Comparison of ENCODE assay signal across 8 cellular contexts in genomic region chr15:30262142-30262460, GRCh38.
DNase-seq lines count a peak whose midpoint lies in the region; ATAC-seq, FAIRE-seq and TF ChIP-seq lines count a peak whose summit lies in the region.
"Not testable (repeated sequence)": the region's sequence is repeated elsewhere in the genome, so short reads cannot be mapped to it uniquely, and the experiment has no call there.

No MANE protein-coding gene starts in this region.

- not testable (repeated sequence) for H3K4me3 ChIP-seq in CD4-positive, CD25-positive, alpha-beta regulatory T cell (ENCODE audit: low read depth, low read length); IMR-90 (ENCODE audit: insufficient read depth, low read depth, low read length); H1 (ENCODE audit: extremely low read depth in 1 of 4, insufficient read depth in 2 of 4, low read depth in 3 of 4, low read length in 4 of 4)

- TF ChIP-seq EP300 in H1 (IDR thresholded peaks at IDR 0.05; ENCODE audit: borderline replicate concordance in 1 of 2, low read depth in 2 of 2, low read length in 2 of 2): not testable (repeated sequence)

- H3K27me3 Mint-ChIP-seq in CD4-positive, CD25-positive, alpha-beta regulatory T cell; activated CD8-positive, alpha-beta T cell treated with anti-CD3 and anti-CD28 coated beads, Interleukin-2, amount 10 ng/mL, durations not matched to agents 7 days and 5 days (ENCODE audit: low read depth): not testable (repeated sequence)

- H3K27me3 ChIP-seq in CD4-positive, CD25-positive, alpha-beta regulatory T cell (ENCODE audit: control insufficient read depth, insufficient read depth, low read length); IMR-90 (ENCODE audit: control insufficient read depth, insufficient read depth, low read length); H1 (replicated peaks in 1 of 4; ENCODE audit: control insufficient read depth in 3 of 4, extremely low read depth in 1 of 4, insufficient read depth in 3 of 4, low read length in 3 of 4): not testable (repeated sequence)

- FAIRE-seq in GM19239 (lab: Jason Lieb, UNC) (peak; percentile 79), H1 (lab: Jason Lieb, UNC) (peak; percentile 80)

- CTCF ChIA-PET in IMR-90 (lab: Yijun Ruan, JAX); activated CD8-positive, alpha-beta T cell treated with anti-CD3 and anti-CD28 coated beads, Interleukin-2, amount 10 ng/mL, durations not matched to agents 7 days and 5 days (lab: Charles Lee); H1 (lab: Charles Lee; ENCODE audit: partially characterized antibody): not testable (repeated sequence)

- not testable (repeated sequence) for H2AK5ac ChIP-seq in IMR-90 (ENCODE audit: low read depth, low read length); H1 (ENCODE audit: low read depth, low read length)

- not testable (repeated sequence) for H3K14ac ChIP-seq in IMR-90 (replicated peaks; ENCODE audit: low read depth, low read length); H1 (ENCODE audit: insufficient read length)

- H3K27ac ChIP-seq in CD4-positive, CD25-positive, alpha-beta regulatory T cell (ENCODE audit: insufficient read depth, low read length, poor library complexity, severe bottlenecking); IMR-90 (ENCODE audit: insufficient read depth, low read length); H1 (ENCODE audit: low read depth, low read length): not testable (repeated sequence)

- H3K36me3 Mint-ChIP-seq in CD4-positive, CD25-positive, alpha-beta regulatory T cell; activated CD8-positive, alpha-beta T cell treated with anti-CD3 and anti-CD28 coated beads, Interleukin-2, amount 10 ng/mL, durations not matched to agents 7 days and 5 days (ENCODE audit: low read depth): not testable (repeated sequence)

- TF ChIP-seq POLR2A in IMR-90 (IDR thresholded peaks at IDR 0.05; ENCODE audit: low read depth, low read length); H1 (IDR thresholded peaks at IDR 0.05; ENCODE audit: control extremely low read depth in 1 of 2, low read depth in 2 of 2, low read length in 2 of 2): not testable (repeated sequence)

- not testable (repeated sequence) for H4K20me1 ChIP-seq in IMR-90 (ENCODE audit: insufficient read depth, low read length); H1 (replicated peaks in 1 of 2; ENCODE audit: control insufficient read depth in 1 of 2, insufficient read depth in 2 of 2, low read length in 2 of 2)

- H3K56ac ChIP-seq in IMR-90 (ENCODE audit: extremely low read depth, insufficient read depth, low read length); H1 (replicated peaks; ENCODE audit: insufficient read length, low read depth, low read length): not testable (repeated sequence)

- H2AFZ ChIP-seq in IMR-90 (replicated peaks; ENCODE audit: low read length, poor library complexity); H1 (ENCODE audit: low read length): not testable (repeated sequence)

- DNase-seq in CD4-positive, CD25-positive, alpha-beta regulatory T cell; GM19239 (ENCODE audit: insufficient read length, low spot score); IMR-90; activated CD8-positive, alpha-beta T cell treated with anti-CD3 and anti-CD28 coated beads, Interleukin-2, amount 10 ng/mL, durations not matched to agents 7 days and 5 days; H1 (ENCODE audit: low read depth in 1 of 2, low spot score in 2 of 2); left lobe of liver (ENCODE audit: low spot score); sciatic nerve (ENCODE audit: low spot score): not testable (repeated sequence)

- not testable (repeated sequence) for H3K9ac ChIP-seq in IMR-90 (ENCODE audit: low read depth, low read length); H1 (replicated peaks in 1 of 4; ENCODE audit: extremely low read depth in 1 of 4, low read depth in 3 of 4, low read length in 3 of 4)

- H2BK120ac ChIP-seq in IMR-90 (ENCODE audit: low read depth, low read length); H1 (replicated peaks; ENCODE audit: low read depth, low read length): not testable (repeated sequence)

- not testable (repeated sequence) for H3K4me2 ChIP-seq in IMR-90 (ENCODE audit: low read depth, low read length); H1 (ENCODE audit: insufficient read depth in 1 of 2, low read depth in 2 of 2, low read length in 2 of 2)

- not testable (repeated sequence) for H4K5ac ChIP-seq in IMR-90 (ENCODE audit: low read depth, low read length); H1 (ENCODE audit: insufficient read length, low read depth, low read length)

- H3K4ac ChIP-seq in IMR-90 (ENCODE audit: low read depth, low read length); H1 (replicated peaks; ENCODE audit: insufficient read length, low read depth, low read length): not testable (repeated sequence)

- TF ChIP-seq CTCF in IMR-90 (conservative IDR thresholded peaks at IDR 0.05; ENCODE audit: low read depth, low read length); H1 (IDR thresholded peaks at IDR 0.05; ENCODE audit: control extremely low read depth in 1 of 3, insufficient read depth in 1 of 3, low read depth in 1 of 3, low read length in 3 of 3): not testable (repeated sequence)

- in situ Hi-C loops in IMR-90 (cut with MboI; ENCODE audit: low sequenced_read_pairs): not testable (repeated sequence)

- H3K4me1 ChIP-seq in CD4-positive, CD25-positive, alpha-beta regulatory T cell (ENCODE audit: control insufficient read depth, insufficient read depth, low read length, poor library complexity, severe bottlenecking); IMR-90 (ENCODE audit: control insufficient read depth, insufficient read depth, low read length); H1 (replicated peaks in 1 of 4; ENCODE audit: control insufficient read depth in 3 of 4, insufficient read depth in 4 of 4, low read length in 3 of 4): not testable (repeated sequence)

- not testable (repeated sequence) for H2BK5ac ChIP-seq in IMR-90 (ENCODE audit: low read depth, low read length, poor library complexity, severe bottlenecking); H1 (ENCODE audit: low read depth, low read length)

- dilution Hi-C loops in IMR-90 (cut with HindIII; ENCODE audit: low sequenced_read_pairs, unreplicated experiment): not testable (repeated sequence)

- not testable (repeated sequence) for H3K4me3 Mint-ChIP-seq in CD4-positive, CD25-positive, alpha-beta regulatory T cell; activated CD8-positive, alpha-beta T cell treated with anti-CD3 and anti-CD28 coated beads, Interleukin-2, amount 10 ng/mL, durations not matched to agents 7 days and 5 days

- POLR2A ChIA-PET in IMR-90 (lab: Charles Lee; ENCODE audit: unreplicated experiment); activated CD8-positive, alpha-beta T cell treated with anti-CD3 and anti-CD28 coated beads, Interleukin-2, amount 10 ng/mL, durations not matched to agents 7 days and 5 days (lab: Charles Lee); H1 (lab: Charles Lee; ENCODE audit: partially characterized antibody): not testable (repeated sequence)

- not testable (repeated sequence) for H2BK12ac ChIP-seq in H1 (ENCODE audit: low read depth, low read length)

- not testable (repeated sequence) for H2BK20ac ChIP-seq in IMR-90 (ENCODE audit: low read depth, low read length); H1 (ENCODE audit: low read length)

- H3K9me3 Mint-ChIP-seq in CD4-positive, CD25-positive, alpha-beta regulatory T cell; activated CD8-positive, alpha-beta T cell treated with anti-CD3 and anti-CD28 coated beads, Interleukin-2, amount 10 ng/mL, durations not matched to agents 7 days and 5 days (ENCODE audit: insufficient read depth): not testable (repeated sequence)

- H3K79me1 ChIP-seq in IMR-90 (ENCODE audit: low read depth in 1 of 2, low read length in 2 of 2); H1 (ENCODE audit: low read depth, low read length): not testable (repeated sequence)

- H4K91ac ChIP-seq in IMR-90 (ENCODE audit: insufficient read depth, low read depth, low read length); H1 (replicated peaks; ENCODE audit: insufficient read length, low read length): not testable (repeated sequence)

- not testable (repeated sequence) for H3K23me2 ChIP-seq in H1 (ENCODE audit: low read depth, low read length)

- H3K9me1 ChIP-seq in IMR-90 (ENCODE audit: insufficient read depth, low read length): not testable (repeated sequence)

- H3K23ac ChIP-seq in IMR-90 (ENCODE audit: low read depth, low read length); H1 (ENCODE audit: insufficient read length): not testable (repeated sequence)

- H2BK15ac ChIP-seq in IMR-90 (ENCODE audit: low read depth, low read length); H1 (ENCODE audit: low read length): not testable (repeated sequence)

- not testable (repeated sequence) for TF ChIP-seq RAD21 in IMR-90 (IDR thresholded peaks at IDR 0.05; ENCODE audit: low read length); H1 (IDR thresholded peaks at IDR 0.05 in 1 of 2, conservative IDR thresholded peaks at IDR 0.05 in 1 of 2; ENCODE audit: low read depth in 2 of 2, low read length in 2 of 2)

- not testable (repeated sequence) for H2AK9ac ChIP-seq in IMR-90 (replicated peaks; ENCODE audit: low read depth, low read length, poor library complexity)

- not testable (repeated sequence) for H3K9me3 ChIP-seq in CD4-positive, CD25-positive, alpha-beta regulatory T cell (ENCODE audit: control insufficient read depth in 2 of 2, low read length in 2 of 2); IMR-90 (ENCODE audit: control insufficient read depth, insufficient read depth, low read length); H1 (ENCODE audit: insufficient read depth in 2 of 2, low read depth in 1 of 2, low read length in 1 of 2)

- not testable (repeated sequence) for BruUV-seq in IMR-90 (replicated peaks; lab: Mats Ljungman, UMichigan)

- H3K18ac ChIP-seq in IMR-90 (ENCODE audit: low read depth, low read length); H1 (ENCODE audit: extremely low read depth, low read length): not testable (repeated sequence)

- no CpG with 5 or more reads among the region's 14 CpGs for WGBS in IMR-90 (ENCODE audit: extremely low coverage in 2 of 2, insufficient read length in 1 of 2), 2 experiments
- WGBS in H1 (ENCODE audit: extremely low coverage in 1 of 2, insufficient coverage in 1 of 2, insufficient read length in 1 of 2, insufficient replicate concordance in 2 of 2, low coverage in 1 of 2, low lambda C conversion rate in 2 of 2, missing lambda C conversion rate in 1 of 2), 2 experiments: no CpG with 5 or more reads among the region's 14 CpGs

- not testable (repeated sequence) for H4K8ac ChIP-seq in IMR-90 (ENCODE audit: low read depth in 2 of 2, low read length in 2 of 2); H1 (ENCODE audit: extremely low read depth, insufficient read depth, low read length)

- not testable (repeated sequence) for H3K79me2 ChIP-seq in H1 (ENCODE audit: control insufficient read depth in 1 of 2, insufficient read depth in 2 of 2, low read length in 2 of 2)

- ATAC-seq in CD4-positive, CD25-positive, alpha-beta regulatory T cell (ENCODE audit: low read depth in 2 of 2): peak; percentile 58 to 60
- ATAC-seq in HG02642 (IDR thresholded peaks at IDR 0.05; ENCODE audit: poor library complexity, unreplicated experiment): peak; percentile 67
- ATAC-seq in IMR-90 (ENCODE audit: low read depth): peak; percentile 98
- ATAC-seq in activated CD8-positive, alpha-beta T cell treated with anti-CD3 and anti-CD28 coated beads, Interleukin-2, amount 10 ng/mL, durations not matched to agents 7 days and 5 days: peak; percentile 75
- ATAC-seq in left lobe of liver: peak; percentile 93
- ATAC-seq in sciatic nerve: peak; percentile 70

- not testable (repeated sequence) for H3K4me1 Mint-ChIP-seq in CD4-positive, CD25-positive, alpha-beta regulatory T cell; activated CD8-positive, alpha-beta T cell treated with anti-CD3 and anti-CD28 coated beads, Interleukin-2, amount 10 ng/mL, durations not matched to agents 7 days and 5 days (ENCODE audit: low read depth)

- H3K36me3 ChIP-seq in CD4-positive, CD25-positive, alpha-beta regulatory T cell (ENCODE audit: control insufficient read depth, insufficient read depth, low read length); IMR-90 (ENCODE audit: control insufficient read depth, insufficient read depth, low read length); H1 (ENCODE audit: control insufficient read depth in 2 of 4, insufficient read depth in 4 of 4, low read length in 3 of 4): not testable (repeated sequence)

- not testable (repeated sequence) for H3K27ac Mint-ChIP-seq in CD4-positive, CD25-positive, alpha-beta regulatory T cell; activated CD8-positive, alpha-beta T cell treated with anti-CD3 and anti-CD28 coated beads, Interleukin-2, amount 10 ng/mL, durations not matched to agents 7 days and 5 days

- intact Hi-C loops in IMR-90 (cut with micrococcal nuclease); sciatic nerve (cut with DNase I): not testable (repeated sequence)
